ENCODE assay signal across 26 cellular contexts in genomic region chr10:83302623-83303022, GRCh38.
A peak's percentile ranks its signal among the peaks of the same experiment; 100 is the strongest.
DNase-seq lines count a peak whose midpoint lies in the region; ATAC-seq, FAIRE-seq and TF ChIP-seq lines count a peak whose summit lies in the region.
"Had no signal": no experiment of that assay in that cellular context is flagged by ENCODE, and none has a peak within 500 bp of the region (broad histone marks: within the 10 kb centered on the region; RNA-seq: fewer than 3 reads in every experiment).

No MANE protein-coding gene starts in this region.

- CTCF ChIA-PET in HepG2 (lab: Yijun Ruan, JAX; ENCODE audit: low intra/inter-chr PET ratio, low total read pairs): no interaction called here
- CTCF ChIA-PET in A549 (lab: Yijun Ruan, JAX): no interaction called here
- CTCF ChIA-PET in HEK293 (lab: Yijun Ruan, JAX): no interaction called here

- no peak overlapping the region for H3K4me3 Mint-ChIP-seq in type B pancreatic cell
- H3K4me3 Mint-ChIP-seq: CD14-positive monocyte; CD4-positive, alpha-beta memory T cell; CD4-positive, CD25-positive, alpha-beta regulatory T cell; CD8-positive, alpha-beta memory T cell had no signal

- peak overlapping the region; percentile 60 for H3K27ac Mint-ChIP-seq in type B pancreatic cell
- H3K27ac Mint-ChIP-seq: CD14-positive monocyte; CD4-positive, alpha-beta memory T cell; CD4-positive, CD25-positive, alpha-beta regulatory T cell; CD8-positive, alpha-beta memory T cell had no signal

- H4K20me1 ChIP-seq in HepG2 (ENCODE audit: insufficient read depth, low read length): no peaks in the 10 kb centered on the region
- H4K20me1 ChIP-seq: BLaER1 had no signal

- FAIRE-seq in HepG2 (lab: Jason Lieb, UNC) (no peak), A549 (lab: Jason Lieb, UNC) (peak; percentile 85)
- FAIRE-seq: GM12878 had no signal

- H3K79me2 ChIP-seq in HepG2 (ENCODE audit: insufficient read depth, low read length): no peaks in the 10 kb centered on the region

- TF ChIP-seq CTCF in HepG2 (CRISPR knock-in tag; IDR thresholded peaks at IDR 0.05) (no peak), right lobe of liver (IDR thresholded peaks at IDR 0.05) (no peak), A549 (IDR thresholded peaks at IDR 0.05) (no peak), HEK293 (tag by site-specific recombination; IDR thresholded peaks at IDR 0.05) (no peak), type B pancreatic cell (conservative IDR thresholded peaks at IDR 0.05) (no peak)

- no peak for TF ChIP-seq POLR2A in HepG2 (IDR thresholded peaks at IDR 0.05; ENCODE audit: insufficient read depth in 1 of 2, low read depth in 2 of 2, low read length in 2 of 2)
- TF ChIP-seq POLR2A in right lobe of liver (IDR thresholded peaks at IDR 0.05): no peak
- TF ChIP-seq POLR2A in A549 (IDR thresholded peaks at IDR 0.05; ENCODE audit: low read length): no peak

- H3K4me2 ChIP-seq in HepG2 (ENCODE audit: low read depth, low read length): no peak overlapping the region
- no peak overlapping the region for H3K4me2 ChIP-seq in A549
- H3K4me2 ChIP-seq: BLaER1 had no signal

- ATAC-seq in HepG2: no peak
- ATAC-seq in right lobe of liver: no peak
- ATAC-seq in A549: no peak
- ATAC-seq: GM12878 had no signal

- H3K27ac ChIP-seq in HepG2 (ENCODE audit: extremely low read length, insufficient read depth, low read length) (no peak overlapping the region), right lobe of liver (no peak overlapping the region), A549 (no peak overlapping the region), HEK293 (ENCODE audit: extremely low read depth, low read depth, low read length) (no peak overlapping the region)
- H3K27ac ChIP-seq: BLaER1 had no signal

- BruUV-seq in HepG2 (replicated peaks; lab: Mats Ljungman, UMichigan): no TSS peak

- no peak overlapping the region for H2AFZ ChIP-seq in HepG2 (ENCODE audit: low read length)

- no peaks in the 10 kb centered on the region for H3K4me1 Mint-ChIP-seq in type B pancreatic cell (ENCODE audit: unreplicated experiment)
- H3K4me1 Mint-ChIP-seq: CD14-positive monocyte; CD4-positive, alpha-beta memory T cell; CD4-positive, CD25-positive, alpha-beta regulatory T cell; CD8-positive, alpha-beta memory T cell had no signal

- no peaks in the 10 kb centered on the region for H3K36me3 Mint-ChIP-seq in type B pancreatic cell
- H3K36me3 Mint-ChIP-seq: CD14-positive monocyte; CD4-positive, alpha-beta memory T cell; CD4-positive, CD25-positive, alpha-beta regulatory T cell; CD8-positive, alpha-beta memory T cell had no signal

- intact Hi-C loops in HepG2 (cut with micrococcal nuclease; ENCODE audit: unreplicated experiment) (no loop called here), right lobe of liver (cut with DNase I) (no loop called here)

- H3K9me3 ChIP-seq in HepG2 (ENCODE audit: low read length) (peaks cover 55% of the 10 kb centered on the region), right lobe of liver (no peaks in the 10 kb centered on the region), A549 (0 out of 3 replicates have a peak, but pooled peaks cover 4% of the 10 kb centered on the region), HEK293 (ENCODE audit: control insufficient read depth, insufficient read depth, low read depth, low read length) (no peaks in the 10 kb centered on the region)
- H3K9me3 ChIP-seq: BE2C, BLaER1 had no signal

- H3K9me3 Mint-ChIP-seq in type B pancreatic cell: no peaks in the 10 kb centered on the region

- WGBS in HepG2 (ENCODE audit: low lambda C conversion rate): 3% methylated on average over 1 of the region's 1 CpG
- 81% methylated on average over 1 of the region's 1 CpG for WGBS in right lobe of liver (ENCODE audit: insufficient coverage, low coverage, low lambda C conversion rate, missing lambda C conversion rate)
- 6% methylated on average over 1 of the region's 1 CpG for WGBS in A549 (ENCODE audit: missing lambda C conversion rate)

- TF ChIP-seq RAD21 in HepG2 (CRISPR knock-in tag; IDR thresholded peaks at IDR 0.05): no peak
- no peak for TF ChIP-seq RAD21 in A549 (conservative IDR thresholded peaks at IDR 0.05 in 1 of 2, IDR thresholded peaks at IDR 0.05 in 1 of 2)

- H3K4me3 ChIP-seq in HepG2 (replicated peaks in 1 of 3; ENCODE audit: insufficient read depth in 1 of 3, low read depth in 2 of 3, low read length in 3 of 3): no peak overlapping the region
- no peak overlapping the region for H3K4me3 ChIP-seq in right lobe of liver
- no peak overlapping the region for H3K4me3 ChIP-seq in A549
- no peak overlapping the region for H3K4me3 ChIP-seq in HEK293 (ENCODE audit: low read depth, low read length)
- H3K4me3 ChIP-seq: BLaER1, GM12878 had no signal

- H3K4me1 ChIP-seq in HepG2 (ENCODE audit: insufficient read depth, low read length) (no peaks in the 10 kb centered on the region), right lobe of liver (no peaks in the 10 kb centered on the region), A549 (no peaks in the 10 kb centered on the region), HEK293 (ENCODE audit: control insufficient read depth, insufficient read depth, low read length) (no peaks in the 10 kb centered on the region)
- H3K4me1 ChIP-seq: BE2C, BLaER1 had no signal

- no peaks in the 10 kb centered on the region for H3K27me3 ChIP-seq in HepG2 (ENCODE audit: control insufficient read depth in 1 of 2, insufficient read depth in 2 of 2, low read length in 2 of 2)
- no peaks in the 10 kb centered on the region for H3K27me3 ChIP-seq in right lobe of liver
- H3K27me3 ChIP-seq: BE2C, BLaER1 had no signal

- TF ChIP-seq EP300 in HepG2 (IDR thresholded peaks at IDR 0.05; ENCODE audit: low read depth in 2 of 2, low read length in 2 of 2): no peak
- TF ChIP-seq EP300 in HepG2 (CRISPR knock-in tag; IDR thresholded peaks at IDR 0.05; ENCODE audit: borderline replicate concordance): no peak
- no peak for TF ChIP-seq EP300 in A549 (IDR thresholded peaks at IDR 0.05)

- H3K27me3 Mint-ChIP-seq in type B pancreatic cell: no peaks in the 10 kb centered on the region
- H3K27me3 Mint-ChIP-seq: CD4-positive, alpha-beta memory T cell; CD4-positive, CD25-positive, alpha-beta regulatory T cell; CD8-positive, alpha-beta memory T cell had no signal

- H3K36me3 ChIP-seq in HepG2 (replicated peaks in 1 of 2; ENCODE audit: control insufficient read depth in 1 of 2, insufficient read depth in 2 of 2, low read length in 2 of 2): no peaks in the 10 kb centered on the region
- no peaks in the 10 kb centered on the region for H3K36me3 ChIP-seq in right lobe of liver
- H3K36me3 ChIP-seq in HEK293 (ENCODE audit: control insufficient read depth in 2 of 2, insufficient read depth in 1 of 2, low read length in 2 of 2): no peaks in the 10 kb centered on the region
- H3K36me3 ChIP-seq: BE2C, BLaER1 had no signal

- in situ Hi-C loops in HepG2 (cut with HindIII; ENCODE audit: extremely low pct_ligation_motif_present, low pct_unique_long_range_greater_than_20kb): no loop called here

- no peak for DNase-seq in HepG2 (ENCODE audit: low spot score)
- no peak for DNase-seq in right lobe of liver
- no peak for DNase-seq in A549 (ENCODE audit: low read depth in 1 of 2, low spot score in 1 of 2)
- no peak for DNase-seq in type B pancreatic cell (ENCODE audit: extremely low spot score, unreplicated experiment)
- DNase-seq in stimulated activated CD4-positive, alpha-beta T cell treated with anti-CD3 and anti-CD28 coated beads, Interleukin-1b, Interleukin-23, amount 100 ng/mL, for 48 hours: no peak
- DNase-seq in amygdala (lab: John Stamatoyannopoulos, UW): no peak
- no peak for DNase-seq in amniotic stem cell (lab: John Stamatoyannopoulos, UW)
- DNase-seq: 8988T; ACHN; BE2C; C1 segment of cervical spinal cord; CD4-positive, alpha-beta memory T cell; CD4-positive, CD25-positive, alpha-beta regulatory T cell; CD8-positive, alpha-beta memory T cell; COR-L47; DMS 273 treated with DMSO at 0.1 percent for 48 hours; DMS153; DMS53; DMS79; DND-41; EL; GDM1 had no signal

- POLR2A ChIA-PET in HepG2 (lab: Yijun Ruan, JAX) (no interaction called here), A549 (lab: Yijun Ruan, JAX) (no interaction called here), HEK293 (lab: Yijun Ruan, JAX) (no interaction called here)

- no peak overlapping the region for H3K9ac ChIP-seq in HepG2 (ENCODE audit: insufficient read depth, low read depth, low read length)
- H3K9ac ChIP-seq: BLaER1 had no signal

TF ChIP-seq in HepG2, 621 proteins besides CTCF, POLR2A, EP300 and RAD21:
- TF ChIP-seq ZNF235 (CRISPR knock-in tag; IDR thresholded peaks at IDR 0.05; ENCODE audit: borderline replicate concordance): no peak
- TF ChIP-seq IKZF1 (IDR thresholded peaks at IDR 0.05): no peak
- TF ChIP-seq ATF7 (IDR thresholded peaks at IDR 0.05): peak; percentile 67
- no peak for TF ChIP-seq ATF7 (CRISPR knock-in tag; IDR thresholded peaks at IDR 0.05)

TF ChIP-seq in A549, 52 proteins besides CTCF, POLR2A, EP300 and RAD21 (continues in another document):
- TF ChIP-seq MAX (IDR thresholded peaks at IDR 0.05): no peak
- TF ChIP-seq HOXB5 (CRISPR knock-in tag; IDR thresholded peaks at IDR 0.05): no peak
- no peak for TF ChIP-seq E2F6 (IDR thresholded peaks at IDR 0.05; ENCODE audit: borderline replicate concordance, low read depth)
- TF ChIP-seq NR3C1 (IDR thresholded peaks at IDR 0.05): no peak
- no peak for TF ChIP-seq KDM1A (IDR thresholded peaks at IDR 0.05; ENCODE audit: low read depth)
- TF ChIP-seq TFCP2L1 (CRISPR knock-in tag; IDR thresholded peaks at IDR 0.05): no peak

TF ChIP-seq in HEK293, 187 proteins besides CTCF, POLR2A, EP300 and RAD21:
- TF ChIP-seq ZNF600 (tag by site-specific recombination; IDR thresholded peaks at IDR 0.05): no peak
- no peak for TF ChIP-seq ZBTB26 (tag by site-specific recombination; optimal IDR thresholded peaks at IDR 0.05)
- TF ChIP-seq ZNF184 (tag by site-specific recombination; IDR thresholded peaks at IDR 0.05): no peak
- peak; percentile 67 for TF ChIP-seq ATF2 (tag by site-specific recombination; IDR thresholded peaks at IDR 0.05; ENCODE audit: low read depth)

Comparison
In these comparisons a context has a peak if more than half of its experiments do, and no peak if none do; other contexts are left out.
1. Of the 63 proteins assayed by ChIP-seq in both HepG2 and HEK293: peak only in HepG2: none; only in HEK293: ATF2; in both: none; in neither: 62.